8 cellular contexts compared by ENCODE assay signal in the genomic region with DNA sequence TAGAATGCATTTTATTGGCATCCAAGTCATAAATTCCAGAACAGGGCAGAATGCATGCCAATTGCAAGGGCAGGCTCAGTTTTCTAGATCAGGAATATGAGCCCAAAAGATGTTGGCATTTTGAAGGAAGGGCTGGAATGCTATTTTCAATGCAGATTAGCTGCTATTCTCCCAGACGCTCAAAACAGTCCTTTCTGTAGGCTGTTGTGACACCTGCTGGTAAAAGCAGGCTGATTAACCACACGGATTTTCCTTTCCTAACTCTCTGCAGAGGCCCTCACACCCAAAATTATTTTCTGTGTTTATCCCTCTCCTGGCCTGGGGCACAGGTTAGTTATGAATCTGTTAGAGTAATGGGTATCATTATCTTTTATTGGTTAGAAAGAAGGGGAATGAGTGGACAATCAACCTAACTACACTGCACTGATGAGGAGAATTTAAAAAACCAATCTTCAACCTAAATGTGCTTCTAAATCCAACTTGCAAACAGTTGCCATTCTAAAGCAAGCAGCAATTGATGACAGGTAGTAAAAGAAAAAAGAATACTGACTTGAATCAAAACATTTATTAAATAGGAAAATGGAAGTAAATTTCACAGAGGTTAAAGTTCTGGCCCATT.
DNase-seq lines count a peak whose midpoint lies in the region; ATAC-seq and TF ChIP-seq lines count a peak whose summit lies in the region.

No MANE protein-coding gene starts in this region.

- H3K36me3 Mint-ChIP-seq in progenitor cell of endocrine pancreas (ENCODE audit: insufficient read depth): no peaks in the 10 kb centered on the region

- peak; percentile 57 for TF ChIP-seq CTCF in fibroblast of the aortic adventitia (IDR thresholded peaks at IDR 0.05; ENCODE audit: insufficient read depth, low read length)
- TF ChIP-seq CTCF in progenitor cell of endocrine pancreas (IDR thresholded peaks at IDR 0.05; ENCODE audit: unreplicated experiment): peak; percentile 76

- ATAC-seq in GM21360 (IDR thresholded peaks at IDR 0.05; ENCODE audit: unreplicated experiment) (peak; percentile 45), GM18502 (IDR thresholded peaks at IDR 0.05; ENCODE audit: poor library complexity, unreplicated experiment) (no peak)

- no peak overlapping the region for H3K4me3 Mint-ChIP-seq in progenitor cell of endocrine pancreas (ENCODE audit: low read depth)

- no peaks in the 10 kb centered on the region for H3K4me1 Mint-ChIP-seq in progenitor cell of endocrine pancreas (ENCODE audit: low read depth)

- H3K4me3 ChIP-seq in fibroblast of the aortic adventitia (ENCODE audit: low read depth, low read length): no peak overlapping the region

- H3K27me3 Mint-ChIP-seq in progenitor cell of endocrine pancreas: peaks cover 3% of the 10 kb centered on the region

- DNase-seq in DMS79 treated with DMSO at 0.1 percent for 48 hours (lab: John Stamatoyannopoulos, UW): peak; percentile 7
- no peak for DNase-seq in DMS79 (lab: John Stamatoyannopoulos, UW)
- peak; percentile 49 for DNase-seq in M059J (ENCODE audit: low read depth)
- DNase-seq in SKM-1 (lab: John Stamatoyannopoulos, UW; ENCODE audit: unreplicated experiment): peak; percentile 33
- DNase-seq in fibroblast of the aortic adventitia (ENCODE audit: low read depth): peak; percentile 61
- DNase-seq in progenitor cell of endocrine pancreas (ENCODE audit: low spot score, unreplicated experiment): peak; percentile 10

- no peak overlapping the region for H3K27ac Mint-ChIP-seq in progenitor cell of endocrine pancreas

- H3K9me3 Mint-ChIP-seq in progenitor cell of endocrine pancreas (ENCODE audit: low read depth): no peaks in the 10 kb centered on the region
